In the genomic region with DNA sequence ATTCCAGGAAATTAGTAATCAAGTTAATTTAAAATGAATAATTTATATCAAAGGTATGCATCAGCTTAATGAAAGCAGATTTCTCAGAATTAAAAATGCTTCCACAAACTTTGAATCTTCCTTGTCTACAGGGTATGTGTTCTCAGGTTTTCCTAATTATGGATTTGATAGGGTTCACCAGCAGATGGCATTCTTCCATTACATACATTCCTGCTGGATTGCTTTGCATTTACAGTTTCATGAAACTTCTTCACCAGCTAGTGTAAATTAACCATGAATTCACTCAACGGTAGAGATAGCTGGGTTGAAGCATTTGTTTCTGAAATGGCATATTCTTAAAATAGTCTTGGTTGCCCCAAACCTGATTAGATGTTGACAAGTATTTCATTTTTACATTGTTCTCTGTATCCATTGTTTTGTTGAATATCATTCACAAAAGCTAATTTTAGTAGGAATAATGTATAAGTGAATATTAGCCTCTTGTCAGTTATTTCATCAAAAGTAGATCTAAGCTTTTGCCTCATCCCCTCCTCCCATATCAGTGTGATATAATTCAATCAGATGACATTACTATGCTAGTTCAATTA, we compare ENCODE assay signal across 8 cellular contexts.
DNase-seq lines count a peak whose midpoint lies in the region; ATAC-seq and TF ChIP-seq lines count a peak whose summit lies in the region.

No MANE protein-coding gene starts in this region.

- H3K23ac ChIP-seq in neuronal stem cell (ENCODE audit: low read depth, low read length, poor library complexity), result no peak overlapping the region

- H3K36me3 Mint-ChIP-seq in activated naive CD4-positive, alpha-beta T cell treated with anti-CD3 and anti-CD28 coated beads, Interleukin-2, amount 50 U/mL, for 72 hours, result no peaks in the 10 kb centered on the region

- no peaks in the 10 kb centered on the region for H3K9me3 Mint-ChIP-seq in activated naive CD4-positive, alpha-beta T cell treated with anti-CD3 and anti-CD28 coated beads, Interleukin-2, amount 50 U/mL, for 72 hours

- RAD21 ChIA-PET in HCT116 (lab: Charles Lee; ENCODE audit: low non-redundant PET in 1 of 2, low total read pairs in 2 of 2, uncharacterized antibody in 2 of 2, unreplicated experiment in 2 of 2), result no interaction called here

- TF ChIP-seq CTCF in HCT116 (IDR thresholded peaks at IDR 0.05 in 2 of 3, conservative IDR thresholded peaks at IDR 0.05 in 1 of 3; ENCODE audit: borderline replicate concordance in 1 of 3, insufficient read depth in 1 of 3, low read depth in 2 of 3, low read length in 2 of 3) (peak; percentile 59 to 68 (median 60); a peak in 5 of 6 replicates), dorsolateral prefrontal cortex (IDR thresholded peaks at IDR 0.05 in 54 of 56, conservative IDR thresholded peaks at IDR 0.05 in 2 of 56; ENCODE audit: low read depth in 1 of 56, partially characterized antibody in 56 of 56) (peak; percentile 45 to 83 (median 64))

- no peak overlapping the region for H2BK15ac ChIP-seq in neuronal stem cell (ENCODE audit: low read length)

- no peak overlapping the region for H3K18ac ChIP-seq in neuronal stem cell (ENCODE audit: low read length)

- H4K20me1 ChIP-seq in HCT116 (ENCODE audit: insufficient read depth), result no peaks in the 10 kb centered on the region

- no peak overlapping the region for H2BK5ac ChIP-seq in neuronal stem cell (ENCODE audit: low read length)

- H3K4ac ChIP-seq in neuronal stem cell (ENCODE audit: low read length), result no peak overlapping the region

- no peak overlapping the region for H3K14ac ChIP-seq in neuronal stem cell (ENCODE audit: low read length)

- no peaks in the 10 kb centered on the region for H3K9me2 ChIP-seq in HCT116 (ENCODE audit: insufficient read depth)

- intact Hi-C loops in HCT116 (cut with micrococcal nuclease), result loop anchor here (1.0 to 5.0 kb wide), 4 partner anchors 448 to 732 kb away; partner anchors contain the start of gene AP3B1
- intact Hi-C loops in dorsolateral prefrontal cortex (cut with DNase I), result loop anchor here in 1 of 2 donors (5.0 to 10.0 kb wide), 4 partner anchors 217 to 714 kb away; partner anchors contain the start of gene TBCA

- DNase-seq in CD1c-positive myeloid dendritic cell (ENCODE audit: extremely low spot score), result peak; percentile 27
- peak; percentile 38 for DNase-seq in HCT116 (ENCODE audit: low read depth, low spot score)
- peak; percentile 74 for DNase-seq in NCI-H82 (lab: John Stamatoyannopoulos, UW)
- DNase-seq in dorsolateral prefrontal cortex, result no peak
- DNase-seq in neuronal stem cell (ENCODE audit: low spot score), result peak; percentile 24
- no peak for DNase-seq in occipital lobe (lab: John Stamatoyannopoulos, UW)
- DNase-seq in activated naive CD4-positive, alpha-beta T cell treated with anti-CD3 and anti-CD28 coated beads, Interleukin-2, amount 50 U/mL, for 72 hours (ENCODE audit: low spot score in 2 of 2), result no peak
- no peak for DNase-seq in activated naive CD4-positive, alpha-beta T cell treated with Interleukin-2 at 50 U/mL for 16 hours

- H3K79me1 ChIP-seq in neuronal stem cell (ENCODE audit: low read depth, low read length), result no peaks in the 10 kb centered on the region

- no TSS peak for BruUV-seq in HCT116 (replicated peaks; lab: Mats Ljungman, UMichigan)

- H3K9ac ChIP-seq in HCT116 (ENCODE audit: low read length), result no peak overlapping the region
- no peak overlapping the region for H3K9ac ChIP-seq in neuronal stem cell (ENCODE audit: low read depth, low read length, poor library complexity)

- no peaks in the 10 kb centered on the region for H3K4me1 ChIP-seq in HCT116 (ENCODE audit: control insufficient read depth in 1 of 2, insufficient read depth in 2 of 2, low read length in 2 of 2)
- no peaks in the 10 kb centered on the region for H3K4me1 ChIP-seq in neuronal stem cell (ENCODE audit: control insufficient read depth in 2 of 2, insufficient read depth in 1 of 2, low read depth in 1 of 2, low read length in 2 of 2)

- ATAC-seq in HCT116, result peak; percentile 68; the same call in 1 of the 2 replicates
- no peak for ATAC-seq in activated naive CD4-positive, alpha-beta T cell treated with anti-CD3 and anti-CD28 coated beads, Interleukin-2, amount 50 U/mL, for 72 hours

- POLR2A ChIA-PET in HCT116 (lab: Charles Lee), result no interaction called here

- H4K91ac ChIP-seq in neuronal stem cell (ENCODE audit: low read depth, low read length, poor library complexity), result no peak overlapping the region

- H3K27ac Mint-ChIP-seq in activated naive CD4-positive, alpha-beta T cell treated with anti-CD3 and anti-CD28 coated beads, Interleukin-2, amount 50 U/mL, for 72 hours, result no peak overlapping the region

- H3K9me3 ChIP-seq in HCT116 (ENCODE audit: control insufficient read depth in 1 of 2, insufficient read depth in 1 of 2, low read depth in 1 of 2, low read length in 2 of 2), result no peaks in the 10 kb centered on the region
- no peaks in the 10 kb centered on the region for H3K9me3 ChIP-seq in neuronal stem cell (replicated peaks in 1 of 2; ENCODE audit: control insufficient read depth in 2 of 2, insufficient read depth in 1 of 2, low read depth in 1 of 2, low read length in 2 of 2)

- TF ChIP-seq POLR2A in HCT116 (IDR thresholded peaks at IDR 0.05; ENCODE audit: borderline replicate concordance, extremely low read depth, insufficient read depth, insufficient read length), result no peak

- H2BK12ac ChIP-seq in neuronal stem cell (ENCODE audit: low read length), result no peak overlapping the region

- no peak overlapping the region for H4K8ac ChIP-seq in neuronal stem cell (ENCODE audit: low read depth, low read length)

- H3K4me3 ChIP-seq in HCT116 (replicated peaks in 1 of 2; ENCODE audit: low read depth in 1 of 2, low read length in 2 of 2), result no peak overlapping the region
- no peak overlapping the region for H3K4me3 ChIP-seq in dorsolateral prefrontal cortex
- H3K4me3 ChIP-seq in neuronal stem cell (ENCODE audit: low read length in 2 of 2), result no peak overlapping the region

- H2BK120ac ChIP-seq in neuronal stem cell (ENCODE audit: low read depth, low read length), result no peak overlapping the region

- H3K36me3 ChIP-seq in HCT116 (ENCODE audit: control insufficient read depth in 1 of 2, insufficient read depth in 2 of 2, low read length in 2 of 2), result no peaks in the 10 kb centered on the region
- no peaks in the 10 kb centered on the region for H3K36me3 ChIP-seq in neuronal stem cell (replicated peaks in 1 of 2; ENCODE audit: control insufficient read depth in 2 of 2, insufficient read depth in 2 of 2, low read length in 2 of 2)

- no peak overlapping the region for H3K4me2 ChIP-seq in HCT116 (ENCODE audit: low read length)
- no peak overlapping the region for H3K4me2 ChIP-seq in neuronal stem cell (ENCODE audit: insufficient read depth, low read length, poor library complexity, severe bottlenecking)

- H3K27me3 ChIP-seq in HCT116 (ENCODE audit: insufficient read depth, low read length), result no peaks in the 10 kb centered on the region
- peaks cover 0 to 7% (median 0%) of the 10 kb centered on the region in 45 donors for H3K27me3 ChIP-seq in dorsolateral prefrontal cortex
- H3K27me3 ChIP-seq in neuronal stem cell (ENCODE audit: control insufficient read depth in 3 of 3, insufficient read depth in 3 of 3, low read depth in 1 of 3, low read length in 3 of 3), result peaks cover 0 to 70% (median 0%) of the 10 kb centered on the region in 3 experiments

- no peak overlapping the region for H3K27ac ChIP-seq in HCT116 (ENCODE audit: low read depth, low read length)
- no peak overlapping the region for H3K27ac ChIP-seq in dorsolateral prefrontal cortex
- no peak overlapping the region for H3K27ac ChIP-seq in neuronal stem cell (replicated peaks; ENCODE audit: low read length)

- H2AFZ ChIP-seq in HCT116 (ENCODE audit: low read depth, low read length, poor library complexity, severe bottlenecking), result peak overlapping the region; percentile 37
- no peak overlapping the region for H2AFZ ChIP-seq in neuronal stem cell (ENCODE audit: low read length)

- peak; percentile 88 for TF ChIP-seq RAD21 in HCT116 (IDR thresholded peaks at IDR 0.05; ENCODE audit: low read depth)

- no peaks in the 10 kb centered on the region for H3K79me2 ChIP-seq in HCT116 (ENCODE audit: insufficient read depth, low read length)

- CTCF ChIA-PET in HCT116 (lab: Charles Lee), result interaction anchor here (0.6 to 2.5 kb wide), 20 partner anchors 9 to 740 kb away, joined by 3 to 20 read pairs (median 5); no protein-coding TSS in a partner anchor

- no peak overlapping the region for H2AK5ac ChIP-seq in neuronal stem cell (ENCODE audit: low read depth, low read length)

- no CpG with 5 or more reads among the region's 1 CpG for WGBS in neuronal stem cell (ENCODE audit: extremely low coverage in 2 of 2, insufficient read length in 2 of 2, insufficient replicate concordance in 1 of 2), 2 donors

TF ChIP-seq in HCT116, 20 proteins besides CTCF, POLR2A, EP300 and RAD21 (continues in another document):
- TF ChIP-seq, protein P1, sequence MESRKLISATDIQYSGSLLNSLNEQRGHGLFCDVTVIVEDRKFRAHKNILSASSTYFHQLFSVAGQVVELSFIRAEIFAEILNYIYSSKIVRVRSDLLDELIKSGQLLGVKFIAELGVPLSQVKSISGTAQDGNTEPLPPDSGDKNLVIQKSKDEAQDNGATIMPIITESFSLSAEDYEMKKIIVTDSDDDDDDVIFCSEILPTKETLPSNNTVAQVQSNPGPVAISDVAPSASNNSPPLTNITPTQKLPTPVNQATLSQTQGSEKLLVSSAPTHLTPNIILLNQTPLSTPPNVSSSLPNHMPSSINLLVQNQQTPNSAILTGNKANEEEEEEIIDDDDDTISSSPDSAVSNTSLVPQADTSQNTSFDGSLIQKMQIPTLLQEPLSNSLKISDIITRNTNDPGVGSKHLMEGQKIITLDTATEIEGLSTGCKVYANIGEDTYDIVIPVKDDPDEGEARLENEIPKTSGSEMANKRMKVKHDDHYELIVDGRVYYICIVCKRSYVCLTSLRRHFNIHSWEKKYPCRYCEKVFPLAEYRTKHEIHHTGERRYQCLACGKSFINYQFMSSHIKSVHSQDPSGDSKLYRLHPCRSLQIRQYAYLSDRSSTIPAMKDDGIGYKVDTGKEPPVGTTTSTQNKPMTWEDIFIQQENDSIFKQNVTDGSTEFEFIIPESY (IDR thresholded peaks at IDR 0.05; ENCODE audit: extremely low read depth, insufficient replicate concordance, low read length), result no peak
- TF ChIP-seq SIN3A (IDR thresholded peaks at IDR 0.05; ENCODE audit: low read depth) (no peak), JUND (IDR thresholded peaks at IDR 0.05) (no peak), ATF3 (IDR thresholded peaks at IDR 0.05) (no peak), SRF (IDR thresholded peaks at IDR 0.05; ENCODE audit: low read depth) (no peak), MAX (IDR thresholded peaks at IDR 0.05) (no peak), EGR1 (IDR thresholded peaks at IDR 0.05; ENCODE audit: low read depth) (no peak)

Comparison
In these comparisons a context has a peak if more than half of its experiments do, and no peak if none do; other contexts are left out.
1. DNase-seq: peak in CD1c-positive myeloid dendritic cell (single experiment), HCT116 (single experiment), NCI-H82 (single experiment) and neuronal stem cell (single experiment); none in dorsolateral prefrontal cortex (0 of 10), occipital lobe (single experiment), activated naive CD4-positive, alpha-beta T cell treated with anti-CD3 and anti-CD28 coated beads, Interleukin-2, amount 50 U/mL, for 72 hours (0 of 2) and activated naive CD4-positive, alpha-beta T cell treated with Interleukin-2 at 50 U/mL for 16 hours (single experiment).